ENCODE assay signal across 20 cellular contexts in the genomic region with DNA sequence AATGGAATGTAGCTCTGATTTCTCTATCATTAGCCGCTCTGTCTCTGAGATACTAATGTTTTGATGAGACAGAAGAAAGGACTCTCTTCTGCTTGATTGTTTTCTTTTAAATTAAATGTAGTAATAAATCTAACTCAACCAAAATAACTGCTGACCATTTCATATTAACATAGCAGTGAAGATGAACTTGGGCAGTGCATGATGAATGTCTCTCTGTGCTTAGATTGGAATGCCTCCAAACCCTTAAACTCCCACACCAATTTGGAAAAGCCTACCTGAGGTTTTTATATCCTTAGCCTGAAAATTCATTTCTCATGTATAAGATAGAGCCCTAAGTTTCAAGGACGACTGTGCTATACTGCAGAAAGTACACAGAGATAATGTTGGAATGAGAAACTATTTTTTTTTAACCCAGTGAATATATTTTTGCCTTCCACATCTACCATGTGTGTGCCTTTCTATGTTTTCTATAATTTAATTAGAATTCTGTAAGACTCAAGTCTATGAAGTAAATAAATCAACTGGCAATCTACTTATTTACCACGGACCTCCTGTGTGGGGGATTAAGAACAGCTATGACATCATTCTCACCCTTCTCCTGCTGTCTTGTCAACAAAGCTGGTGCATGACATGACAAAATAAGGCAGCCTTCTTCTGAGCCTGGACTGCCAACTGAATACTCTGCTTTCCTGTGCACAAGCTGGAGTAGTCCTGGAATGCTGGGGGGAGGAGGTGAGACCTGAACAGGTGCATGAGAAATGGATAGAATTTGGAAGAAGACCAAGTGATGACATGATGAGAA.
"Had no signal": no experiment of that assay in that cellular context is flagged by ENCODE, and none has a peak within 500 bp of the region (broad histone marks: within the 10 kb centered on the region; RNA-seq: fewer than 3 reads in every experiment).

No MANE protein-coding gene starts in this region.

- H3K9me3 ChIP-seq: adrenal gland, esophagus squamous epithelium, lower lobe of right lung, thyroid gland had no signal

- H3K27ac ChIP-seq: adrenal gland, esophagus squamous epithelium, lower lobe of right lung, thyroid gland, VCaP had no signal

- H3K4me1 ChIP-seq: adrenal gland, esophagus squamous epithelium, thyroid gland had no signal

- H3K36me3 ChIP-seq: adrenal gland, esophagus squamous epithelium, lower lobe of right lung, thyroid gland had no signal

- DNase-seq: activated CD4-positive, alpha-beta T cell treated with anti-CD3 and anti-CD28 coated beads for 1 hour; activated CD8-positive, alpha-beta memory T cell treated with anti-CD3 and anti-CD28 coated beads for 24 hours; activated CD8-positive, alpha-beta memory T cell treated with anti-CD3 and anti-CD28 coated beads, Interleukin-2, amount 50 U/mL, for 48 hours; activated effector memory CD4-positive, alpha-beta T cell treated with Interleukin-2 at 50 U/mL for 16 hours; activated T-cell treated with anti-CD3 and anti-CD28 coated beads, Interleukin-2, amount 50 U/mL, for 48 hours; adrenal gland; effector CD8-positive, alpha-beta T cell; esophagus squamous epithelium; foreskin fibroblast; left colon; lower lobe of right lung; nephron progenitor cell; nucleus accumbens; posterior cingulate gyrus; retina; stimulated activated CD4-positive, alpha-beta T cell treated with anti-CD3 and anti-CD28 coated beads, Interleukin-2, amount 100 ng/mL, for 24 hours; stimulated activated naive CD4-positive, alpha-beta T cell treated with Interleukin-2 at 50 U/mL for 16 hours; T-helper 2 cell; thyroid gland had no signal

- ATAC-seq: left colon, lower lobe of right lung had no signal

- H3K27me3 ChIP-seq: adrenal gland, esophagus squamous epithelium, thyroid gland had no signal

- H3K4me3 ChIP-seq: adrenal gland, esophagus squamous epithelium, lower lobe of right lung, thyroid gland had no signal
